ENCODE assay signal across 22 cellular contexts in genomic region chr5:59921816-59922215, GRCh38. TPM values are rescaled to one million over a fixed set of nuclear protein-coding genes. Genes with fewer than 3 reads are reported as not detected.
A peak's percentile ranks its signal among the peaks of the same experiment; 100 is the strongest.
DNase-seq lines count a peak whose midpoint lies in the region; ATAC-seq and TF ChIP-seq lines count a peak whose summit lies in the region.
"Had no signal": no experiment of that assay in that cellular context is flagged by ENCODE, and none has a peak within 500 bp of the region (broad histone marks: within the 10 kb centered on the region; RNA-seq: fewer than 3 reads in every experiment).

No MANE protein-coding gene starts in this region.

- H3K56ac ChIP-seq in H9 (ENCODE audit: insufficient read length, low read depth, low read length): peak overlapping the region; percentile 50

- no TSS peak for BruUV-seq in mammary epithelial cell (replicated peaks; lab: Mats Ljungman, UMichigan)

- H3K4me1 Mint-ChIP-seq in H9 (peaks cover 9 to 13% of the 10 kb centered on the region in 2 experiments), endodermal cell (peaks cover 4% of the 10 kb centered on the region)
- H3K4me1 Mint-ChIP-seq: CD4-positive, CD25-positive, alpha-beta regulatory T cell; CD8-positive, alpha-beta memory T cell had no signal

- H3K27ac ChIP-seq in H9 (ENCODE audit: insufficient read length, low read depth, low read length) (no peak overlapping the region), endodermal cell (ENCODE audit: low read depth, low read length) (no peak overlapping the region), mammary epithelial cell (ENCODE audit: insufficient read depth, low read depth, low read length) (no peak overlapping the region)

- CTCF ChIA-PET in mammary epithelial cell (lab: Charles Lee; ENCODE audit: low non-redundant PET): no interaction called here

- H4K5ac ChIP-seq in H9 (ENCODE audit: insufficient read length, low read depth, low read length): peak overlapping the region; percentile 60

- no peak overlapping the region for H3K23ac ChIP-seq in H9 (ENCODE audit: insufficient read length, low read depth, low read length)

- no peaks in the 10 kb centered on the region for H3K9me3 ChIP-seq in H9 (ENCODE audit: control insufficient read depth, low read depth, low read length)
- H3K9me3 ChIP-seq in endodermal cell (ENCODE audit: control insufficient read depth, low read length): no peaks in the 10 kb centered on the region
- no peaks in the 10 kb centered on the region for H3K9me3 ChIP-seq in mammary epithelial cell (replicated peaks; ENCODE audit: insufficient read depth, low read length)
- H3K9me3 ChIP-seq: BE2C had no signal

- no peaks in the 10 kb centered on the region for H3K23me2 ChIP-seq in H9 (ENCODE audit: insufficient read length, low read depth, low read length, poor library complexity, severe bottlenecking)

- peak; percentile 28 for DNase-seq in H9
- peak; percentile 52 for DNase-seq in endodermal cell
- peak; percentile 16 for DNase-seq in iPS-NIHi11 (ENCODE audit: low spot score)
- no peak for DNase-seq in mammary epithelial cell
- DNase-seq in ureter (ENCODE audit: low spot score): no peak
- DNase-seq in SW480 (ENCODE audit: low spot score): no peak
- DNase-seq: ACHN; BE2C; C1 segment of cervical spinal cord; CD4-positive, CD25-positive, alpha-beta regulatory T cell; CD8-positive, alpha-beta memory T cell; COR-L47; DMS 273 treated with DMSO at 0.1 percent for 48 hours; DMS53; DND-41; EL; GDM1; HCEC 1CT; KBM-7 had no signal

- no peak overlapping the region for H3T11ph ChIP-seq in H9 (ENCODE audit: low read length)

- H4K20me1 ChIP-seq in H9 (ENCODE audit: control insufficient read depth, insufficient read depth, insufficient read length) (no peaks in the 10 kb centered on the region), mammary epithelial cell (ENCODE audit: insufficient read depth, low read length) (no peaks in the 10 kb centered on the region)

- H3K36me3 ChIP-seq in endodermal cell (ENCODE audit: control insufficient read depth, insufficient read depth, low read length) (no peaks in the 10 kb centered on the region), mammary epithelial cell (ENCODE audit: insufficient read depth, low read length) (no peaks in the 10 kb centered on the region)
- H3K36me3 ChIP-seq: BE2C had no signal

- peaks cover 6% of the 10 kb centered on the region; the same call in 1 of the 2 replicates for H3K4me1 ChIP-seq in H9 (ENCODE audit: insufficient read depth, low read length)
- H3K4me1 ChIP-seq in endodermal cell (ENCODE audit: control insufficient read depth, insufficient read depth, low read length): no peaks in the 10 kb centered on the region
- no peaks in the 10 kb centered on the region for H3K4me1 ChIP-seq in mammary epithelial cell (ENCODE audit: insufficient read depth, low read length)
- H3K4me1 ChIP-seq: BE2C had no signal

- no peak overlapping the region for H2BK5ac ChIP-seq in H9 (ENCODE audit: insufficient read length, low read length)

- H3K27ac Mint-ChIP-seq in H9 (peak overlapping the region in 2 of 3 experiments; percentile 43 to 95; a peak in 4 of 7 replicates), endodermal cell (peak overlapping the region; percentile 30)
- H3K27ac Mint-ChIP-seq: CD4-positive, CD25-positive, alpha-beta regulatory T cell; CD8-positive, alpha-beta memory T cell; IgD-negative memory B cell had no signal

- H3K9ac ChIP-seq in H9 (ENCODE audit: extremely low read depth, insufficient read length, low read length) (no peak overlapping the region), endodermal cell (ENCODE audit: extremely low read depth, low read length, poor library complexity, severe bottlenecking) (no peak overlapping the region), mammary epithelial cell (ENCODE audit: insufficient read depth, low read length) (no peak overlapping the region)

- no peak for ATAC-seq in HG03097 (IDR thresholded peaks at IDR 0.05; ENCODE audit: low FRiP score, unreplicated experiment)
- ATAC-seq: HepG2 had no signal

- H3K4me2 ChIP-seq in H9 (ENCODE audit: insufficient read depth, insufficient read length, low read length) (peak overlapping the region; percentile 16), mammary epithelial cell (ENCODE audit: insufficient read depth, low read depth, low read length) (no peak overlapping the region)

- H2AFZ ChIP-seq in H9 (ENCODE audit: low read length) (peak overlapping the region; percentile 15), mammary epithelial cell (ENCODE audit: low read depth, low read length) (no peak overlapping the region)

- H3K9me3 Mint-ChIP-seq in H9: no peaks in the 10 kb centered on the region
- no peaks in the 10 kb centered on the region for H3K9me3 Mint-ChIP-seq in endodermal cell

- H3K27me3 Mint-ChIP-seq in H9 (ENCODE audit: low read depth) (peaks cover 3% of the 10 kb centered on the region; the same call in 1 of the 2 replicates), endodermal cell (ENCODE audit: insufficient read depth) (no peaks in the 10 kb centered on the region)
- H3K27me3 Mint-ChIP-seq: CD4-positive, CD25-positive, alpha-beta regulatory T cell; CD8-positive, alpha-beta memory T cell had no signal

- peak overlapping the region; percentile 4 for H2BK12ac ChIP-seq in H9 (ENCODE audit: insufficient read length, low read depth, low read length)

- in situ Hi-C loops in mammary epithelial cell (cut with MboI; ENCODE audit: low sequenced_read_pairs in 2 of 2): no loop called here

- TF ChIP-seq CTCF in H9 (conservative IDR thresholded peaks at IDR 0.05): no peak
- no peak for TF ChIP-seq CTCF in endodermal cell (conservative IDR thresholded peaks at IDR 0.05)
- no peak for TF ChIP-seq CTCF in mammary epithelial cell (conservative IDR thresholded peaks at IDR 0.05 in 1 of 2, IDR thresholded peaks at IDR 0.05 in 1 of 2; ENCODE audit: extremely low read depth in 1 of 2, insufficient read depth in 1 of 2, low read depth in 1 of 2, low read length in 2 of 2)

- peak overlapping the region; percentile 62 for H3K18ac ChIP-seq in H9 (ENCODE audit: insufficient read length, low read depth, low read length)

- H3K27me3 ChIP-seq in H9 (ENCODE audit: insufficient read depth, low read length) (no peaks in the 10 kb centered on the region), endodermal cell (ENCODE audit: control insufficient read depth, insufficient read depth, low read length, poor library complexity, severe bottlenecking) (no peaks in the 10 kb centered on the region), mammary epithelial cell (ENCODE audit: insufficient read depth, low read length) (no peaks in the 10 kb centered on the region)
- H3K27me3 ChIP-seq: BE2C had no signal

- H3K4me3 Mint-ChIP-seq in H9: no peak overlapping the region
- no peak overlapping the region for H3K4me3 Mint-ChIP-seq in endodermal cell
- H3K4me3 Mint-ChIP-seq: CD4-positive, CD25-positive, alpha-beta regulatory T cell; CD8-positive, alpha-beta memory T cell; IgD-negative memory B cell had no signal

- no peak overlapping the region for H2AK5ac ChIP-seq in H9 (ENCODE audit: insufficient read length, low read length)

- intact Hi-C loops in mammary epithelial cell (cut with micrococcal nuclease): no loop called here

- H3K79me2 ChIP-seq in H9 (ENCODE audit: insufficient read depth, low read length) (no peaks in the 10 kb centered on the region), mammary epithelial cell (ENCODE audit: insufficient read depth, low read length) (no peaks in the 10 kb centered on the region)

- no peaks in the 10 kb centered on the region for H3K36me3 Mint-ChIP-seq in H9 (ENCODE audit: insufficient read depth in 1 of 3, low read depth in 3 of 3)
- H3K36me3 Mint-ChIP-seq in endodermal cell (ENCODE audit: low read depth): no peaks in the 10 kb centered on the region
- H3K36me3 Mint-ChIP-seq: CD4-positive, CD25-positive, alpha-beta regulatory T cell had no signal

- H2BK20ac ChIP-seq in H9 (ENCODE audit: low read depth, low read length, poor library complexity, severe bottlenecking): peak overlapping the region; percentile 29

- peak overlapping the region; percentile 58 for H3K14ac ChIP-seq in H9 (ENCODE audit: insufficient read depth, low read length)

- H3K4me3 ChIP-seq in endodermal cell (ENCODE audit: low read length) (no peak overlapping the region), mammary epithelial cell (replicated peaks in 1 of 3; ENCODE audit: insufficient read depth in 1 of 3, low read depth in 2 of 3, low read length in 3 of 3) (no peak overlapping the region)

- H2BK15ac ChIP-seq in H9 (ENCODE audit: low read depth, low read length): no peak overlapping the region

- WGBS in H9 (ENCODE audit: extremely low coverage, insufficient read length, low lambda C conversion rate): no CpG with 5 or more reads among the region's 6 CpGs
- WGBS in endodermal cell (ENCODE audit: insufficient coverage in 1 of 2, insufficient read length in 1 of 2), 2 experiments: 72 to 78% methylated on average over 5 to 6 of the region's 6 CpGs
- WGBS in mammary epithelial cell (ENCODE audit: low coverage, missing lambda C conversion rate): 79% methylated on average over 4 of the region's 6 CpGs

- H3K79me1 ChIP-seq in H9 (ENCODE audit: insufficient read depth, low read depth, low read length, poor library complexity, severe bottlenecking): no peaks in the 10 kb centered on the region

- dilution Hi-C loops in mammary epithelial cell (cut with HindIII; ENCODE audit: low sequenced_read_pairs): no loop called here

- H4K91ac ChIP-seq in H9 (ENCODE audit: insufficient read length, low read depth, low read length): no peak overlapping the region

- H3K4ac ChIP-seq in H9 (ENCODE audit: low read depth, low read length): no peak overlapping the region; the same call in 1 of the 2 replicates

- peak overlapping the region; percentile 55 for H4K8ac ChIP-seq in H9 (replicated peaks; ENCODE audit: insufficient read length, low read depth, low read length)

- no peak overlapping the region for H2BK120ac ChIP-seq in H9 (ENCODE audit: low read depth, low read length, poor library complexity, severe bottlenecking)

RNA-seq across cellular contexts. Expression of gene PDE4D, which starts 28.3 kb away (rescaled TPM):
- total RNA-seq in H9 (2021) (1.7 and 2.1 TPM in 2 replicates), endodermal cell (10 to 100 TPM in 1 of 2 donors, 1 to 10 TPM in 1; 9.2 to 11.4 TPM), mammary epithelial cell (10 to 100 TPM; 12.4 to 24.8 TPM), ureter (106 TPM)
- polyA plus RNA-seq in endodermal cell (2013, experiment 1 of 2): 10.6 TPM
- 14.3 TPM for polyA plus RNA-seq in endodermal cell (2013, experiment 2 of 2)
- polyA plus RNA-seq in mammary epithelial cell: 5.2 TPM
- 8.2 TPM for polyA minus RNA-seq in mammary epithelial cell

Comparison
In these comparisons a context has a peak if more than half of its experiments do, and no peak if none do; other contexts are left out.
1. DNase-seq: peak in H9 (single experiment), endodermal cell (single experiment) and iPS-NIHi11 (single experiment); none in mammary epithelial cell (single experiment), ureter (single experiment) and SW480 (single experiment).